ENCODE assay signal across 8 cellular contexts in the genomic region with DNA sequence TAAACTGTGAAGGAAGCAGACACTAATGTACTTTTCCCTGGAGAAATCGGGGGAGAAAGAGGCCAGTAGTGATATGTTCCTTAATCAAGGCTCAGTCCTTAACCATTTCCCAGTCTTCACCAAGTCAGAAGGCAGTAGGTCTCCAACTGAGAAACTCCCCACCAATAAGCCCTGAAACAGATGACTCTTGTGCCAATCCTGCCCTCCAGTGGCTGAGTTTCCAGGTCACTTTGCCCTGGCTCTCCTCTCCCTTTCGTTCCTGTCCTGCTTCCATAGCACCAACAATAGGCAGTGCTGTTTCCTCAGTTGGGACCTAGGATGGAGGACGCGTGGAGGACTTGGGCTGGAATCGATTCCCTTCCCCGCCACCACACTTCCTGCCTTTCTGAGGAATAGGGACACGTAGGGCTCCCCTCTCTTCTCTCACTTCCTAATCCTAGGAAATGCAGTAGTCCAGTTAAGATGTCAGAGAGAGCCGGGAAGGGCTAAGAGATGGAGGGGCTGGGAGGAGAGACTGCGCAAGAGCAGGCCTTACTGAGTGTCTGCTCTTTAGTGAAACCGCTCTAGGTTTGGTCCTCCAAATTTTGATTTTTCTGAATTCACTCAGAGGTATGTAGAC. TPM values are rescaled to one million over a fixed set of nuclear protein-coding genes. Genes with fewer than 3 reads are reported as not detected.
DNase-seq lines count a peak whose midpoint lies in the region; ATAC-seq, FAIRE-seq and TF ChIP-seq lines count a peak whose summit lies in the region.

No MANE protein-coding gene starts in this region.

- H3K36me3 ChIP-seq in WERI-Rb-1 (no peaks in the 10 kb centered on the region), stomach (no peaks in the 10 kb centered on the region)

- no peak for TF ChIP-seq EP300 in stomach (IDR thresholded peaks at IDR 0.05)

- H3K4me3 ChIP-seq in WERI-Rb-1 (ENCODE audit: low read depth, low read length) (no peak overlapping the region), stomach (no peak overlapping the region)

- no peaks in the 10 kb centered on the region for H3K4me1 ChIP-seq in stomach

- H3K27ac ChIP-seq in WERI-Rb-1 (no peak overlapping the region), stomach (no peak overlapping the region)

- H3K27me3 ChIP-seq in WERI-Rb-1 (ENCODE audit: insufficient read depth, low read depth, severe bottlenecking) (no peaks in the 10 kb centered on the region), stomach (no peaks in the 10 kb centered on the region)

- TF ChIP-seq POLR2A in stomach (IDR thresholded peaks at IDR 0.05), result no peak

- TF ChIP-seq CTCF in D721Med (IDR thresholded peaks at IDR 0.05; ENCODE audit: insufficient read depth, missing control alignments), result peak; percentile 52
- peak; percentile 89 for TF ChIP-seq CTCF in WERI-Rb-1 (IDR thresholded peaks at IDR 0.05; ENCODE audit: low read depth, low read length)
- peak in 4 of 7 experiments; percentile 24 to 58 (median 41) for TF ChIP-seq CTCF in stomach (IDR thresholded peaks at IDR 0.05)

- no peak for DNase-seq in D721Med (ENCODE audit: insufficient read length, low spot score)
- DNase-seq in NCI-H2107 (lab: John Stamatoyannopoulos, UW), result peak; percentile 1
- DNase-seq in WERI-Rb-1, result peak; percentile 87
- peak; percentile 53 for DNase-seq in hepatic stellate cell (ENCODE audit: low spot score)
- DNase-seq in stomach, result peak; percentile 72

- FAIRE-seq in D721Med (lab: Jason Lieb, UNC), result peak; percentile 46

- intact Hi-C loops in stomach (cut with DNase I; ENCODE audit: low total_unique reads), result no loop called here

- ATAC-seq in GM19463 (IDR thresholded peaks at IDR 0.05; ENCODE audit: unreplicated experiment) (peak; percentile 72), GM21526 (IDR thresholded peaks at IDR 0.05; ENCODE audit: low FRiP score, unreplicated experiment) (no peak), HG03521 (IDR thresholded peaks at IDR 0.05; ENCODE audit: unreplicated experiment) (no peak)

- H3K9me3 ChIP-seq in WERI-Rb-1 (ENCODE audit: severe bottlenecking), result no peaks in the 10 kb centered on the region
- H3K9me3 ChIP-seq in stomach, result no peaks in the 10 kb centered on the region

- WGBS in stomach, 5 donors, result 41 to 53% (median 49%) methylated on average over 10 of the region's 10 CpGs

RNA-seq across cellular contexts. Expression of gene ATOH7, which starts 23.4 kb away (rescaled TPM):
- total RNA-seq in stomach, result not detected
- polyA plus RNA-seq in stomach, result under 1 TPM in 1 of 3 donors, not detected in 2; 0.30 TPM
